Comparison of ENCODE assay signal across 15 cellular contexts in the genomic region with DNA sequence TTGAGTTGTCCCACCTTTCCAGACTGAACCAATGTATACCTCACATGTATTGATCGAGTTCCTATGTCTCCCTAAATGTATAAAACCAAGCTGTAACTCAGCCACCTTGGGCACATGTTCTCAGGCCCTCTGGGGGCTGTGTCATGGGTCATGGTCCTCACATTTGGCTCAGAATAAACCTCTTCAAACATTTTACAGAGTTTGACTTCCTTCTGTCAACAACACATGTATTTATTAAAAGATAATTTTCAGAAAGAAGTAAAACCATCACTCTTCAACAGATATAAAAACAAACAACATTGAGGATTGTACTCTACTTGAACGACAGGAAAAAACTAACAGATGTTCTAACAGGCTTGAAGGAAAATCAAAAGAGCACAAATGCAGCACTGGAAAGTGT.
"Had no signal": no experiment of that assay in that cellular context is flagged by ENCODE, and none has a peak within 500 bp of the region (broad histone marks: within the 10 kb centered on the region; RNA-seq: fewer than 3 reads in every experiment).

No MANE protein-coding gene starts in this region.

- H3K9me3 ChIP-seq: SJSA1 had no signal

- FAIRE-seq: frontal cortex had no signal

- H3K27me3 ChIP-seq: SJSA1 had no signal

- H3K4me3 ChIP-seq: SJSA1 had no signal

- ATAC-seq: activated naive CD8-positive, alpha-beta T cell treated with anti-CD3 and anti-CD28 coated beads, Interleukin-2, amount 50 U/mL, for 24 hours; stimulated activated naive B cell treated with anti-CD40 and anti-IgM and Interleukin-4, amounts not matched to agents 10 μg/mL and 1 μg/mL and 100 μg/mL, for 72 hours had no signal

- H3K27ac ChIP-seq: SJSA1 had no signal

- H3K36me3 ChIP-seq: SJSA1 had no signal

- H3K4me1 ChIP-seq: SJSA1 had no signal

- DNase-seq: activated CD4-positive, alpha-beta T cell treated with anti-CD3 and anti-CD28 coated beads, Interleukin-2, amount 50 U/mL, for 4 hours; activated CD4-positive, CD25-positive, alpha-beta regulatory T cell treated with anti-CD3 and anti-CD28 coated beads, Interleukin-2, amount 50 U/mL, for 72 hours; activated naive CD4-positive, alpha-beta T cell treated with Interleukin-2 at 50 U/mL for 16 hours; activated naive CD8-positive, alpha-beta T cell treated with anti-CD3 and anti-CD28 coated beads, Interleukin-2, amount 50 U/mL, for 24 hours; central memory CD4-positive, alpha-beta T cell; cortex of kidney; effector memory CD4-positive, alpha-beta T cell; hippocampal formation; mammary epithelial cell; retina; stimulated activated naive B cell treated with anti-CD40 and anti-IgM and Interleukin-4, amounts not matched to agents 10 μg/mL and 1 μg/mL and 100 μg/mL, for 72 hours; substantia nigra; SW 1271 had no signal
